ENCODE assay signal across 13 cellular contexts in genomic region chr5:141846031-141846430, GRCh38. TPM values are rescaled to one million over a fixed set of nuclear protein-coding genes. Genes with fewer than 3 reads are reported as not detected.
DNase-seq lines count a peak whose midpoint lies in the region; ATAC-seq and TF ChIP-seq lines count a peak whose summit lies in the region.
"Had no signal": no experiment of that assay in that cellular context is flagged by ENCODE, and none has a peak within 500 bp of the region (broad histone marks: within the 10 kb centered on the region; RNA-seq: fewer than 3 reads in every experiment).

No MANE protein-coding gene starts in this region.

- peaks cover 3% of the 10 kb centered on the region for H3K4me1 ChIP-seq in fibroblast of lung (ENCODE audit: control insufficient read depth, extremely low read depth, insufficient read depth, low read length)

- H3K4me3 ChIP-seq in fibroblast of lung (replicated peaks in 1 of 4; ENCODE audit: control extremely low read depth in 1 of 4, insufficient read depth in 1 of 4, low read depth in 3 of 4, low read length in 4 of 4) (no peak overlapping the region), skeletal muscle cell (ENCODE audit: low read depth, low read length) (no peak overlapping the region)
- H3K4me3 ChIP-seq: A549, prostate gland, thoracic aorta had no signal

- no peak overlapping the region for H3K4me2 ChIP-seq in fibroblast of lung (ENCODE audit: extremely low read depth, insufficient read depth, low read length)
- H3K4me2 ChIP-seq: A549 had no signal

- H3K79me2 ChIP-seq in fibroblast of lung (ENCODE audit: control insufficient read depth, insufficient read depth, low read length): no peaks in the 10 kb centered on the region

- H2AFZ ChIP-seq in fibroblast of lung (ENCODE audit: low read length): no peak overlapping the region

- H3K36me3 ChIP-seq in fibroblast of lung (ENCODE audit: control insufficient read depth, insufficient read depth, low read length): no peaks in the 10 kb centered on the region
- H3K36me3 ChIP-seq: prostate gland, thoracic aorta had no signal

- no peak overlapping the region for H3K9ac ChIP-seq in fibroblast of lung (ENCODE audit: insufficient read depth, low read length)

- ATAC-seq in HG02588 (IDR thresholded peaks at IDR 0.05; ENCODE audit: unreplicated experiment) (no peak), HG02885 (IDR thresholded peaks at IDR 0.05; ENCODE audit: poor library complexity, unreplicated experiment) (no peak)
- ATAC-seq: A549 had no signal

- no peak overlapping the region for H3K27ac ChIP-seq in fibroblast of lung (ENCODE audit: insufficient read depth, low read length)
- H3K27ac ChIP-seq: A549, epithelial cell of prostate, prostate gland, thoracic aorta had no signal

- H4K20me1 ChIP-seq in fibroblast of lung (ENCODE audit: control insufficient read depth, extremely low read depth, insufficient read depth, low read length): no peaks in the 10 kb centered on the region

- no peak for TF ChIP-seq CTCF in fibroblast of lung (conservative IDR thresholded peaks at IDR 0.05 in 1 of 2, IDR thresholded peaks at IDR 0.05 in 1 of 2; ENCODE audit: low read depth in 1 of 2, low read length in 2 of 2)

- peak; percentile 51 for DNase-seq in NCI-H2107 treated with DMSO at 0.1 percent for 48 hours (lab: John Stamatoyannopoulos, UW; ENCODE audit: unreplicated experiment)
- no peak for DNase-seq in NCI-H2107 (lab: John Stamatoyannopoulos, UW)
- DNase-seq in NCI-H510A treated with DMSO at 0.1 percent for 48 hours (lab: John Stamatoyannopoulos, UW): peak; percentile 64
- peak; percentile 61 to 68 for DNase-seq in fibroblast of lung (ENCODE audit: low read depth in 2 of 2)
- peak; percentile 45 for DNase-seq in skeletal muscle cell (ENCODE audit: low read depth)
- no peak for DNase-seq in dedifferentiated amniotic fluid mesenchymal stem cell (ENCODE audit: extremely low spot score)
- DNase-seq: activated CD4-positive, alpha-beta T cell treated with anti-CD3 and anti-CD28 coated beads for 1 hour had no signal

- no peaks in the 10 kb centered on the region for H3K9me3 ChIP-seq in fibroblast of lung (ENCODE audit: control insufficient read depth, insufficient read depth, low read depth, low read length)
- H3K9me3 ChIP-seq: A549, prostate gland, thoracic aorta had no signal

- no peaks in the 10 kb centered on the region for H3K27me3 ChIP-seq in fibroblast of lung (ENCODE audit: control insufficient read depth, insufficient read depth, low read length)

RNA-seq across cellular contexts. Expression of gene PCDH1, which starts 32.2 kb away (rescaled TPM):
- total RNA-seq in fibroblast of lung: 0.66 and 2.3 TPM in 2 replicates
- 0.09 and 1.6 TPM in 2 replicates for polyA plus RNA-seq in fibroblast of lung
- 0.08 and 1.5 TPM in 2 replicates for polyA plus RNA-seq in fibroblast of lung (2012)
- 11.4 TPM in 1 of 2 replicates, not detected in the other for polyA minus RNA-seq in fibroblast of lung (ENCODE audit: low replicate concordance)

Comparison
In these comparisons a context has a peak if more than half of its experiments do, and no peak if none do; other contexts are left out.
1. DNase-seq: peak in NCI-H2107 treated with DMSO at 0.1 percent for 48 hours (single experiment), NCI-H510A treated with DMSO at 0.1 percent for 48 hours (single experiment), fibroblast of lung (2 of 2) and skeletal muscle cell (single experiment); none in NCI-H2107 (single experiment) and dedifferentiated amniotic fluid mesenchymal stem cell (single experiment).